Comparison of ENCODE assay signal across 10 cellular contexts in genomic region chr9:95007470-95007869, GRCh38.
DNase-seq lines count a peak whose midpoint lies in the region; TF ChIP-seq lines count a peak whose summit lies in the region.
"Had no signal": no experiment of that assay in that cellular context is flagged by ENCODE, and none has a peak within 500 bp of the region (broad histone marks: within the 10 kb centered on the region; RNA-seq: fewer than 3 reads in every experiment).

No MANE protein-coding gene starts in this region.

- intact Hi-C loops in PC-9 (cut with micrococcal nuclease; ENCODE audit: unreplicated experiment): loop anchor here (5.0 kb wide), 1 partner anchor 455 kb away; no protein-coding TSS in a partner anchor
- intact Hi-C loops in OCI-LY7 (cut with micrococcal nuclease; ENCODE audit: unreplicated experiment): no loop called here

- H3K79me2 ChIP-seq in PC-9 (ENCODE audit: low read depth) (peaks cover 92% of the 10 kb centered on the region), OCI-LY7 (ENCODE audit: insufficient read depth, low read depth, low read length) (no peaks in the 10 kb centered on the region)

- H3K36me3 ChIP-seq in PC-9 (ENCODE audit: low read depth) (peaks cover 51% of the 10 kb centered on the region), endodermal cell (ENCODE audit: control insufficient read depth, insufficient read depth, low read length) (no peaks in the 10 kb centered on the region), OCI-LY7 (ENCODE audit: insufficient read depth, low read length) (no peaks in the 10 kb centered on the region)

- H4K20me1 ChIP-seq in PC-9 (ENCODE audit: insufficient read depth) (no peaks in the 10 kb centered on the region), OCI-LY7 (ENCODE audit: insufficient read depth, low read length) (no peaks in the 10 kb centered on the region)

- H3K4me3 Mint-ChIP-seq in endodermal cell: no peak overlapping the region

- 100% methylated on average over 1 of the region's 1 CpG for WGBS in endodermal cell (ENCODE audit: insufficient coverage in 1 of 2, insufficient read length in 1 of 2), 2 experiments

- CTCF ChIA-PET in PC-9 (lab: Charles Lee): no interaction called here
- CTCF ChIA-PET in OCI-LY7 (lab: Charles Lee; ENCODE audit: unreplicated experiment): no interaction called here

- TF ChIP-seq CTCF in 22Rv1 (IDR thresholded peaks at IDR 0.05): no peak
- no peak for TF ChIP-seq CTCF in PC-9 (conservative IDR thresholded peaks at IDR 0.05)
- no peak for TF ChIP-seq CTCF in epithelial cell of esophagus (IDR thresholded peaks at IDR 0.05; ENCODE audit: insufficient read depth, low read depth, low read length, missing control alignments)
- no peak for TF ChIP-seq CTCF in endodermal cell (conservative IDR thresholded peaks at IDR 0.05)
- TF ChIP-seq CTCF in OCI-LY7 (conservative IDR thresholded peaks at IDR 0.05; ENCODE audit: low read length): no peak

- no peaks in the 10 kb centered on the region for H3K9me3 Mint-ChIP-seq in endodermal cell

- DNase-seq in PC-9 (no peak), epithelial cell of esophagus (ENCODE audit: low read depth) (peak; percentile 52), myocyte (ENCODE audit: low read depth) (peak; percentile 69), germinal center (ENCODE audit: low spot score) (no peak), endodermal cell (no peak), OCI-LY7 (ENCODE audit: low spot score) (no peak), NCI-H1694 (lab: John Stamatoyannopoulos, UW) (no peak)
- DNase-seq: DND-41, NCI-H187 had no signal

- H3K9me3 ChIP-seq in PC-9 (ENCODE audit: insufficient read depth, low read depth): no peaks in the 10 kb centered on the region
- no peaks in the 10 kb centered on the region for H3K9me3 ChIP-seq in endodermal cell (ENCODE audit: control insufficient read depth, low read length)
- no peaks in the 10 kb centered on the region for H3K9me3 ChIP-seq in OCI-LY7 (ENCODE audit: low read length)

- peak overlapping the region; percentile 86 for H3K4me2 ChIP-seq in PC-9
- no peak overlapping the region for H3K4me2 ChIP-seq in OCI-LY7 (ENCODE audit: low read length)

- H3K4me1 Mint-ChIP-seq in endodermal cell: peaks cover 2% of the 10 kb centered on the region

- H3K4me1 ChIP-seq in PC-9 (replicated peaks; ENCODE audit: insufficient read depth): peaks cover 61% of the 10 kb centered on the region
- H3K4me1 ChIP-seq in endodermal cell (ENCODE audit: control insufficient read depth, insufficient read depth, low read length): no peaks in the 10 kb centered on the region
- H3K4me1 ChIP-seq in OCI-LY7 (ENCODE audit: insufficient read depth, low read length, poor library complexity, severe bottlenecking): no peaks in the 10 kb centered on the region

- H3K27me3 Mint-ChIP-seq in endodermal cell (ENCODE audit: insufficient read depth): peaks cover 40% of the 10 kb centered on the region

- H3K27ac ChIP-seq in 22Rv1 (peak overlapping the region; percentile 30; the same call in 1 of the 2 replicates), PC-9 (peak overlapping the region; percentile 90), endodermal cell (ENCODE audit: low read depth, low read length) (no peak overlapping the region), OCI-LY7 (ENCODE audit: low read depth, low read length, poor library complexity, severe bottlenecking) (no peak overlapping the region)

- no peak overlapping the region for H3K27ac Mint-ChIP-seq in endodermal cell

- H3K4me3 ChIP-seq in PC-9 (peak overlapping the region; percentile 59), epithelial cell of esophagus (ENCODE audit: low read length) (peak overlapping the region; percentile 86), endodermal cell (ENCODE audit: low read length) (no peak overlapping the region), OCI-LY7 (ENCODE audit: low read depth, low read length, poor library complexity, severe bottlenecking) (no peak overlapping the region)

- peaks cover 44% of the 10 kb centered on the region for H3F3A ChIP-seq in PC-9 (ENCODE audit: insufficient read depth, low read depth)

- POLR2A ChIA-PET in PC-9 (lab: Charles Lee; ENCODE audit: unreplicated experiment): interaction anchor here (0.5 to 0.9 kb wide), 5 partner anchors 10 to 403 kb away, joined by 4 to 19 read pairs (median 10); no protein-coding TSS in a partner anchor
- POLR2A ChIA-PET in OCI-LY7 (lab: Charles Lee): interaction anchor here (0.5 kb wide), 1 partner anchor 123 kb away, joined by 4 read pairs; no protein-coding TSS in a partner anchor

- no peak overlapping the region for H3K9ac ChIP-seq in endodermal cell (ENCODE audit: extremely low read depth, low read length, poor library complexity, severe bottlenecking)

- H3K9me2 ChIP-seq in PC-9 (ENCODE audit: insufficient read depth) (no peaks in the 10 kb centered on the region), OCI-LY7 (ENCODE audit: insufficient read depth, low read length) (no peaks in the 10 kb centered on the region)

- H3K36me3 Mint-ChIP-seq in endodermal cell (ENCODE audit: low read depth): peaks cover 7% of the 10 kb centered on the region

- BruUV-seq in PC-9 (replicated peaks; lab: Mats Ljungman, UMichigan): no TSS peak
- BruUV-seq in OCI-LY7 (replicated peaks; lab: Mats Ljungman, UMichigan): no TSS peak

- H2AFZ ChIP-seq in PC-9: no peak overlapping the region
- H2AFZ ChIP-seq in OCI-LY7 (ENCODE audit: low read length): no peak overlapping the region

- H3K27me3 ChIP-seq in PC-9 (ENCODE audit: insufficient read depth, low read depth) (no peaks in the 10 kb centered on the region), endodermal cell (ENCODE audit: control insufficient read depth, insufficient read depth, low read length, poor library complexity, severe bottlenecking) (peaks cover 32% of the 10 kb centered on the region)

Comparison
In these comparisons a context has a peak if more than half of its experiments do, and no peak if none do; other contexts are left out.
1. H3K27ac ChIP-seq: peak in 22Rv1 (single experiment) and PC-9 (single experiment); none in endodermal cell (single experiment) and OCI-LY7 (single experiment).
2. DNase-seq: peak in epithelial cell of esophagus (single experiment) and myocyte (single experiment); none in PC-9 (0 of 2), germinal center (single experiment), endodermal cell (single experiment), OCI-LY7 (single experiment) and NCI-H1694 (single experiment).
3. H3K4me3 ChIP-seq: peak in PC-9 (single experiment) and epithelial cell of esophagus (single experiment); none in endodermal cell (single experiment) and OCI-LY7 (single experiment).